In the genomic region with DNA sequence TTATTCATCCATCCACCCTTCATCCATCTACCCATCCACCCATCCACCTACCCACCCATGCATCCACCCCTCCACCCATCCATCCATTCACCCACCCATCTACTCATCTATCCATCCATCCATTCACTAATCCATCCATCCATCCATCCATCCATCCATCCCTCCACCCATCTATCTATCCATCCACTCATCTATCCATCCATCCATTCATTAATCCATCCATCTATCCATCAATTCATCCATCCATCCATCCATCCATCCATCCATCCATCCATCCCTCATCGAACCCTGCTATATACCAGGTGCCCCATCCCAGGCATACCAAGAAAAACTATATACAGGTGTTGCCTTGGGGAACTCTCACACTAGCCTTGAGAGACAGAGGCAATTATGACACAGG, we compare ENCODE assay signal across 1 cellular context.
A peak's percentile ranks its signal among the peaks of the same experiment; 100 is the strongest.
TF ChIP-seq lines count a peak whose summit lies in the region.

No MANE protein-coding gene starts in this region.

TF ChIP-seq in HepG2, 621 proteins besides CTCF, POLR2A, EP300 and RAD21:
- 0 out of 2 replicates have a peak, but pooled peaks have one; percentile 11 for TF ChIP-seq FOXA1 (IDR thresholded peaks at IDR 0.05)
- no peak for TF ChIP-seq FOXA1 (CRISPR knock-in tag; IDR thresholded peaks at IDR 0.05)
- no peak for TF ChIP-seq ZNF530 (CRISPR knock-in tag; IDR thresholded peaks at IDR 0.05; ENCODE audit: low read depth)
